Comparison of ENCODE assay signal across 8 cellular contexts in the genomic region with DNA sequence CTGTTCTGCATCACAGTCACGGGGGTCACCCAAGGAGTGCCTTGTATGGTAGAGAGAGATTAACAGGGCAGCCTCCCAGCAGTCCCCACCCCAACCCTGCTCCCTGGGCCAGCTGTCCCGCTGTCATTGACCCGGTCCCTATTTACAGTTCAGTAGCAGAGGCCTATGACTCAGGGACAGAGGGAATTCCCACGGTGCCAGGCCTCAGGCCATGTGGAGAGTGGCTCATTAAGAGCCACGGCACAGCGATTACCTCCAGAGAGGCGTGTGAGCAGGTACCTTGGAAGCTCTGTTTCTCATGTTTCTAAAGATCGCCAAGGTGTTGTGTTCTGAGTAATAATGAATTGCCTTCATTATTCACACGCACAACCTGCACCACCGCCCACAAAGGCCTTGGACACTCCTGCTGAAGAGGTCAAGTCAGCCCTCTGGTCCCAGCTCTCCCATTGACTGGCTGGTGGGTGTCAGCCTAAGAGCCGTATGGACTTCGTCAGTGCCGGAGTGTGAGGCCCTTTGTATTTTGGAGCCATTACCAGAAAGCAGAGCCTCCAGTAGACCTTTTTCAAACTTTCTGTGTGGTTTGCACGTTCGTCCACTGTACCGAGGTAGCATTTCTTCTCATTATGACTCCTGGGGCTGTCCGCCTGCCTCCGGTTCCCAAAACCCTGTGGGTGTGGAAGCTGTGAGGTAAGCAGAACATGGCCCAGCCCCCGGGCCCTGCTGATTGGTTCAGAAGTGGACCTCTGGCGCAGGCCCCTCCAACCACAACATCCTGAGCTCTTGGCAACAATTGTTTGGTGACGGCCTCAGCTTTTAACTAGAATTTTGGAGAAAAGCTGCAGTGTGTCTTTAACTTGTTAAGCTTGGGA. TPM values are rescaled to one million over a fixed set of nuclear protein-coding genes. Genes with fewer than 3 reads are reported as not detected.
A peak's percentile ranks its signal among the peaks of the same experiment; 100 is the strongest.
DNase-seq lines count a peak whose midpoint lies in the region; ATAC-seq, FAIRE-seq and TF ChIP-seq lines count a peak whose summit lies in the region.

No MANE protein-coding gene starts in this region.

- in situ Hi-C loops in GM12878 (cut with MboI): no loop called here

- H3K9me3 Mint-ChIP-seq in T-helper 2 cell treated with Interferon-gamma antibody and Interleukin-4, amounts not matched to agents 5 μg/mL and 100 μg/mL, for 36 hours: peaks cover 11% of the 10 kb centered on the region

- peak; percentile 96 for FAIRE-seq in GM12878 (lab: Jason Lieb, UNC)

- POLR2A ChIA-PET in GM12878 (lab: Charles Lee): interaction anchor here (0.6 to 4.9 kb wide), 31 partner anchors 9 to 404 kb away, joined by 3 to 30 read pairs (median 4); a partner anchor contains a TSS

- H3K27me3 ChIP-seq in GM12878 (replicated peaks in 1 of 2; ENCODE audit: control insufficient read depth in 2 of 2, insufficient read depth in 2 of 2, low read length in 1 of 2): no peaks in the 10 kb centered on the region

- no peak for TF ChIP-seq CTCF in GM12878 (IDR thresholded peaks at IDR 0.05 in 2 of 3, conservative IDR thresholded peaks at IDR 0.05 in 1 of 3; ENCODE audit: control insufficient read depth in 2 of 3, extremely low read depth in 1 of 3, insufficient read depth in 1 of 3, low read depth in 3 of 3, low read length in 3 of 3)

- CTCF ChIA-PET in GM12878 (lab: Yijun Ruan, JAX): interaction anchor here (0.8 to 5.7 kb wide), 38 partner anchors 9 to 310 kb away, joined by 3 to 37 read pairs (median 6); a partner anchor contains a TSS

- SMC1A ChIA-PET in GM12878 (lab: Charles Lee; ENCODE audit: uncharacterized antibody, unreplicated experiment): interaction anchor here (0.7 to 4.9 kb wide), 47 partner anchors 11 to 312 kb away, joined by 3 to 48 read pairs (median 4); a partner anchor contains a TSS

- H3K36me3 Mint-ChIP-seq in T-helper 2 cell treated with Interferon-gamma antibody and Interleukin-4, amounts not matched to agents 5 μg/mL and 100 μg/mL, for 36 hours (ENCODE audit: low read depth): no peaks in the 10 kb centered on the region

- TF ChIP-seq EP300 in GM12878 (IDR thresholded peaks at IDR 0.05; ENCODE audit: borderline replicate concordance in 1 of 2, control insufficient read depth in 1 of 2, low read depth in 2 of 2, low read length in 2 of 2): peak in 1 of 2 experiments; percentile 67; a peak in 2 of 4 replicates

- DNase-seq in T-helper 2 cell treated with Interferon-gamma antibody and Interleukin-4, amounts not matched to agents 5 μg/mL and 100 μg/mL, for 36 hours (ENCODE audit: low spot score): peak; percentile 94
- DNase-seq in GM12878 (ENCODE audit: low read depth, low spot score) (peak; percentile 83), kidney tubule cell (ENCODE audit: low spot score) (peak; percentile 95), DMS79 (lab: John Stamatoyannopoulos, UW) (no peak), NCI-H226 (no peak)
- peak; percentile 68 to 83 for DNase-seq in stimulated activated CD4-positive, alpha-beta T cell treated with anti-CD3 and anti-CD28 coated beads, Interleukin-4, amount 100 ng/mL, for 4 hours

- H4K20me1 ChIP-seq in GM12878 (ENCODE audit: control insufficient read depth, insufficient read depth): no peaks in the 10 kb centered on the region

- peak overlapping the region; percentile 92 for H2AFZ ChIP-seq in GM12878 (ENCODE audit: control insufficient read depth, low read depth, low read length)

- peak overlapping the region; percentile 56; the same call in 1 of the 2 replicates for H3K4me3 ChIP-seq in GM12878

- TF ChIP-seq RAD21 in GM12878 (IDR thresholded peaks at IDR 0.05; ENCODE audit: insufficient read depth, low read depth, low read length): 0 out of 2 replicates have a peak, but pooled peaks have one; percentile 16

- peaks cover 7% of the 10 kb centered on the region for H3K27me3 Mint-ChIP-seq in T-helper 2 cell treated with Interferon-gamma antibody and Interleukin-4, amounts not matched to agents 5 μg/mL and 100 μg/mL, for 36 hours (ENCODE audit: low read depth)

- H3K9ac ChIP-seq in GM12878 (ENCODE audit: control insufficient read depth, insufficient read depth, low read length): peak overlapping the region; percentile 81

- intact Hi-C loops in GM12878 (cut with micrococcal nuclease; ENCODE audit: unreplicated experiment): loop anchor here (2.0 to 5.0 kb wide), 3 partner anchors 24 to 256 kb away; no protein-coding TSS in a partner anchor

- TSS peak; percentile 79 for BruUV-seq in GM12878 (replicated peaks; lab: Mats Ljungman, UMichigan)

- H3K4me1 ChIP-seq in GM12878 (ENCODE audit: control insufficient read depth, insufficient read depth, low read length): peaks cover 34% of the 10 kb centered on the region

- H3K27ac Mint-ChIP-seq in T-helper 2 cell treated with Interferon-gamma antibody and Interleukin-4, amounts not matched to agents 5 μg/mL and 100 μg/mL, for 36 hours: peak overlapping the region; percentile 79

- peak overlapping the region; percentile 95 for H3K4me2 ChIP-seq in GM12878 (ENCODE audit: control insufficient read depth, insufficient read depth)

- H3K27ac ChIP-seq in GM12878 (ENCODE audit: control insufficient read depth, insufficient read depth): peak overlapping the region; percentile 95

- H3K4me1 Mint-ChIP-seq in T-helper 2 cell treated with Interferon-gamma antibody and Interleukin-4, amounts not matched to agents 5 μg/mL and 100 μg/mL, for 36 hours (ENCODE audit: low read depth): peaks cover 30% of the 10 kb centered on the region

- ATAC-seq in GM19023 (IDR thresholded peaks at IDR 0.05; ENCODE audit: unreplicated experiment) (peak; percentile 82), HG03103 (IDR thresholded peaks at IDR 0.05; ENCODE audit: low read depth, unreplicated experiment) (peak; percentile 81), GM12878 (peak; percentile 92)

- RAD21 ChIA-PET in GM12878 (lab: Charles Lee; ENCODE audit: unreplicated experiment): interaction anchor here (0.6 to 5.3 kb wide), 40 partner anchors 10 to 464 kb away, joined by 3 to 73 read pairs (median 5); a partner anchor contains a TSS

- 0 out of 2 replicates have a peak, but pooled peaks have one; percentile 33 for TF ChIP-seq POLR2A in GM12878 (IDR thresholded peaks at IDR 0.05; ENCODE audit: low read depth, low read length)

- H3K4me3 Mint-ChIP-seq in T-helper 2 cell treated with Interferon-gamma antibody and Interleukin-4, amounts not matched to agents 5 μg/mL and 100 μg/mL, for 36 hours: peak overlapping the region; percentile 68

- 1% methylated on average over 21 of the region's 21 CpGs for WGBS in GM12878 (ENCODE audit: insufficient coverage, insufficient replicate concordance, low lambda C conversion rate, missing lambda C conversion rate)

- no peaks in the 10 kb centered on the region for H3K79me2 ChIP-seq in GM12878 (ENCODE audit: control insufficient read depth, insufficient read depth, low read length)

- H3K36me3 ChIP-seq in GM12878 (ENCODE audit: control insufficient read depth in 2 of 2, insufficient read depth in 2 of 2, low read length in 1 of 2): no peaks in the 10 kb centered on the region

- no peaks in the 10 kb centered on the region; the same call in 2 of the 3 replicates for H3K9me3 ChIP-seq in GM12878 (replicated peaks; ENCODE audit: control insufficient read depth, insufficient read depth, low read length)

TF ChIP-seq in GM12878, 131 proteins besides CTCF, POLR2A, EP300 and RAD21 (continues in another document):
- no peak for TF ChIP-seq SUZ12 (IDR thresholded peaks at IDR 0.05; ENCODE audit: unreplicated experiment)
- TF ChIP-seq, protein P1, sequence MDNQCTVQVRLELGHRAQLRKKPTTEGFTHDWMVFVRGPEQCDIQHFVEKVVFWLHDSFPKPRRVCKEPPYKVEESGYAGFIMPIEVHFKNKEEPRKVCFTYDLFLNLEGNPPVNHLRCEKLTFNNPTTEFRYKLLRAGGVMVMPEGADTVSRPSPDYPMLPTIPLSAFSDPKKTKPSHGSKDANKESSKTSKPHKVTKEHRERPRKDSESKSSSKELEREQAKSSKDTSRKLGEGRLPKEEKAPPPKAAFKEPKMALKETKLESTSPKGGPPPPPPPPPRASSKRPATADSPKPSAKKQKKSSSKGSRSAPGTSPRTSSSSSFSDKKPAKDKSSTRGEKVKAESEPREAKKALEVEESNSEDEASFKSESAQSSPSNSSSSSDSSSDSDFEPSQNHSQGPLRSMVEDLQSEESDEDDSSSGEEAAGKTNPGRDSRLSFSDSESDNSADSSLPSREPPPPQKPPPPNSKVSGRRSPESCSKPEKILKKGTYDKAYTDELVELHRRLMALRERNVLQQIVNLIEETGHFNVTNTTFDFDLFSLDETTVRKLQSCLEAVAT (IDR thresholded peaks at IDR 0.05): 0 out of 2 replicates have a peak, but pooled peaks have one; percentile 53

RNA-seq across cellular contexts. Expression of a gene that starts 47.0 kb away (rescaled TPM):
- total RNA-seq in GM12878 (2013; cell fraction: nucleolus; rRNA removed): 31.9 and 37.0 TPM in 2 replicates
- total RNA-seq in GM12878 (2014; rRNA removed) (11.5 and 14.4 TPM in 2 replicates), GM12878 (2014; rRNA removed; fragmentation: Illumina TruSeq; extraction: Trizol) (12.0 and 12.5 TPM in 2 replicates), GM12878 (2021) (27.8 and 28.5 TPM in 2 replicates)
- 27.5 TPM for polyA plus RNA-seq in GM12878 (2011; ENCODE audit: low read depth)
- polyA plus RNA-seq in GM12878 (2011; rRNA removed) (22.5 and 23.5 TPM in 2 replicates), GM12878 (2014; fragmentation: Illumina TruSeq; extraction: Trizol) (24.8 and 25.0 TPM in 2 replicates), GM12878 (2014; fragmentation: Nextera tagmentation; extraction: Ambion mirVana) (1 to 10 TPM; 7.9 TPM), GM12878 (2014; rRNA removed) (28.6 and 28.7 TPM in 2 replicates), GM12878 (2016; fragmentation: Nextera tagmentation; extraction: Ambion mirVana) (10 to 100 TPM; 19.4 to 20.8 TPM)
- 27.5 and 27.6 TPM in 2 replicates for polyA plus RNA-seq in GM12878 (2011; cell fraction: cytosol; rRNA removed)
- 30.6 and 44.1 TPM in 2 replicates for polyA plus RNA-seq in GM12878 (2011; cell fraction: nucleus; rRNA removed)
- 19.6 and 29.4 TPM in 2 replicates for polyA plus RNA-seq in GM12878 (2012)
- 30.0 and 30.9 TPM in 2 replicates for polyA minus RNA-seq in GM12878 (2011; rRNA and poly(A)+ RNA removed)
- polyA minus RNA-seq in GM12878 (2011; cell fraction: cytosol; rRNA and poly(A)+ RNA removed): 20.3 and 32.3 TPM in 2 replicates
- polyA minus RNA-seq in GM12878 (2011; cell fraction: nucleus; rRNA and poly(A)+ RNA removed): 59.5 and 130 TPM in 2 replicates

Comparison
In these comparisons a context has a peak if more than half of its experiments do, and no peak if none do; other contexts are left out.
1. DNase-seq: peak in T-helper 2 cell treated with Interferon-gamma antibody and Interleukin-4, amounts not matched to agents 5 μg/mL and 100 μg/mL, for 36 hours (single experiment), GM12878 (single experiment), kidney tubule cell (single experiment) and stimulated activated CD4-positive, alpha-beta T cell treated with anti-CD3 and anti-CD28 coated beads, Interleukin-4, amount 100 ng/mL, for 4 hours (2 of 2); none in DMS79 (single experiment) and NCI-H226 (single experiment).
2. Peak in every context shown above with its lines, with median percentiles within 50 percentile points of each other: ATAC-seq.